Comparison of ENCODE assay signal across 8 cellular contexts in genomic region chrX:93673056-93673868, GRCh38. TPM values are rescaled to one million over a fixed set of nuclear protein-coding genes. Genes with fewer than 3 reads are reported as not detected.
DNase-seq lines count a peak whose midpoint lies in the region; ATAC-seq and TF ChIP-seq lines count a peak whose summit lies in the region.

TSS of gene NAP1L3 (minus strand) at chrX:93673578. CDS start at chrX:93673304, 274 bp downstream.

- no peaks in the 10 kb centered on the region for H3K36me3 ChIP-seq in OCI-LY7 (ENCODE audit: insufficient read depth, low read length)
- no peaks in the 10 kb centered on the region for H3K36me3 ChIP-seq in naive thymus-derived CD4-positive, alpha-beta T cell (ENCODE audit: control insufficient read depth in 2 of 3, insufficient read depth in 3 of 3, low read length in 3 of 3)

- no peak for TF ChIP-seq CTCF in OCI-LY7 (conservative IDR thresholded peaks at IDR 0.05; ENCODE audit: low read length)
- TF ChIP-seq CTCF in fibroblast of villous mesenchyme (IDR thresholded peaks at IDR 0.05; ENCODE audit: insufficient read depth, low read depth, low read length): no peak

- H3K9me3 Mint-ChIP-seq in naive thymus-derived CD4-positive, alpha-beta T cell: peaks cover 0 to 4% (median 0%) of the 10 kb centered on the region in 11 donors
- H3K9me3 Mint-ChIP-seq in stimulated activated effector memory CD8-positive, alpha-beta T cell treated with anti-CD3 and anti-CD28 coated beads, Interleukin-12 subunit alpha, Interleukin-12 subunit beta, amount 100 ng/mL, for 72 hours: no peaks in the 10 kb centered on the region

- H3K4me2 ChIP-seq in OCI-LY7 (ENCODE audit: low read length): peak within 1 kb of the TSS; percentile 12; the same call in 1 of the 2 replicates

- no peaks in the 10 kb centered on the region for H4K20me1 ChIP-seq in OCI-LY7 (ENCODE audit: insufficient read depth, low read length)

- H3K4me1 Mint-ChIP-seq in naive thymus-derived CD4-positive, alpha-beta T cell: peaks cover 6 to 30% (median 13%) of the 10 kb centered on the region in 7 donors
- no peaks in the 10 kb centered on the region for H3K4me1 Mint-ChIP-seq in stimulated activated effector memory CD8-positive, alpha-beta T cell treated with anti-CD3 and anti-CD28 coated beads, Interleukin-12 subunit alpha, Interleukin-12 subunit beta, amount 100 ng/mL, for 72 hours

- H3K4me1 ChIP-seq in OCI-LY7 (ENCODE audit: insufficient read depth, low read length, poor library complexity, severe bottlenecking): no peaks in the 10 kb centered on the region
- peaks cover 0 to 7% of the 10 kb centered on the region in 2 donors for H3K4me1 ChIP-seq in naive thymus-derived CD4-positive, alpha-beta T cell (ENCODE audit: control insufficient read depth in 2 of 2, insufficient read depth in 2 of 2, low read length in 2 of 2)

- H3K79me2 ChIP-seq in OCI-LY7 (ENCODE audit: insufficient read depth, low read depth, low read length): no peaks in the 10 kb centered on the region

- H3K27ac ChIP-seq in OCI-LY7 (ENCODE audit: low read depth, low read length, poor library complexity, severe bottlenecking): no peak within 1 kb of the TSS
- peak within 1 kb of the TSS; percentile 71 for H3K27ac ChIP-seq in naive thymus-derived CD4-positive, alpha-beta T cell (ENCODE audit: low read depth, low read length)

- no peaks in the 10 kb centered on the region for H3K9me3 ChIP-seq in OCI-LY7 (ENCODE audit: low read length)
- no peaks in the 10 kb centered on the region for H3K9me3 ChIP-seq in naive thymus-derived CD4-positive, alpha-beta T cell (ENCODE audit: control insufficient read depth in 2 of 3, low read length in 3 of 3)

- intact Hi-C loops in OCI-LY7 (cut with micrococcal nuclease; ENCODE audit: unreplicated experiment): no loop called here
- intact Hi-C loops in naive thymus-derived CD4-positive, alpha-beta T cell (cut with micrococcal nuclease): no loop called here

- H3K36me3 Mint-ChIP-seq in naive thymus-derived CD4-positive, alpha-beta T cell: no peaks in the 10 kb centered on the region
- no peaks in the 10 kb centered on the region for H3K36me3 Mint-ChIP-seq in stimulated activated effector memory CD8-positive, alpha-beta T cell treated with anti-CD3 and anti-CD28 coated beads, Interleukin-12 subunit alpha, Interleukin-12 subunit beta, amount 100 ng/mL, for 72 hours

- no peak within 1 kb of the TSS for H3K4me3 ChIP-seq in OCI-LY7 (ENCODE audit: low read depth, low read length, poor library complexity, severe bottlenecking)
- H3K4me3 ChIP-seq in fibroblast of villous mesenchyme (ENCODE audit: low read depth, low read length): peak within 1 kb of the TSS; percentile 52
- peak within 1 kb of the TSS; percentile 73 for H3K4me3 ChIP-seq in naive thymus-derived CD4-positive, alpha-beta T cell (ENCODE audit: low read length)

- peak within 1 kb of the TSS; percentile 85 to 97 (median 93) for H3K27ac Mint-ChIP-seq in naive thymus-derived CD4-positive, alpha-beta T cell
- peak within 1 kb of the TSS; percentile 68 for H3K27ac Mint-ChIP-seq in stimulated activated effector memory CD8-positive, alpha-beta T cell treated with anti-CD3 and anti-CD28 coated beads, Interleukin-12 subunit alpha, Interleukin-12 subunit beta, amount 100 ng/mL, for 72 hours

- CTCF ChIA-PET in OCI-LY7 (lab: Charles Lee; ENCODE audit: unreplicated experiment): no interaction called here
- CTCF ChIA-PET in naive thymus-derived CD4-positive, alpha-beta T cell (lab: Charles Lee): no interaction called here

- no TSS peak for BruUV-seq in OCI-LY7 (replicated peaks; lab: Mats Ljungman, UMichigan)

- DNase-seq in D341Med (ENCODE audit: low spot score): peak; percentile 77
- no peak for DNase-seq in OCI-LY7 (ENCODE audit: low spot score)
- peak; percentile 84 for DNase-seq in activated effector memory CD4-positive, alpha-beta T cell treated with anti-CD3 and anti-CD28 coated beads, Interleukin-2, amount 50 U/mL, for 16 hours
- peak; percentile 15 for DNase-seq in fibroblast of villous mesenchyme (ENCODE audit: low read depth)
- DNase-seq in naive thymus-derived CD4-positive, alpha-beta T cell: peak; percentile 22 to 71 (median 60)
- peak; percentile 9 to 55 for DNase-seq in stimulated activated effector memory CD8-positive, alpha-beta T cell treated with anti-CD3 and anti-CD28 coated beads, Interleukin-12 subunit alpha, Interleukin-12 subunit beta, amount 100 ng/mL, for 72 hours (ENCODE audit: low spot score in 2 of 2)

- H2AFZ ChIP-seq in OCI-LY7 (ENCODE audit: low read length): no peak within 1 kb of the TSS

- peak within 1 kb of the TSS; percentile 86 to 97 (median 94) for H3K4me3 Mint-ChIP-seq in naive thymus-derived CD4-positive, alpha-beta T cell
- peak within 1 kb of the TSS; percentile 77 for H3K4me3 Mint-ChIP-seq in stimulated activated effector memory CD8-positive, alpha-beta T cell treated with anti-CD3 and anti-CD28 coated beads, Interleukin-12 subunit alpha, Interleukin-12 subunit beta, amount 100 ng/mL, for 72 hours

- no peaks in the 10 kb centered on the region for H3K27me3 ChIP-seq in naive thymus-derived CD4-positive, alpha-beta T cell (ENCODE audit: control insufficient read depth in 2 of 2, insufficient read depth in 2 of 2, low read length in 2 of 2)

- POLR2A ChIA-PET in OCI-LY7 (lab: Charles Lee): no interaction called here
- POLR2A ChIA-PET in naive thymus-derived CD4-positive, alpha-beta T cell (lab: Charles Lee): interaction anchor here (0.6 kb wide), 1 partner anchor 32 kb away, joined by 6 read pairs; no protein-coding TSS in a partner anchor

- H3K27me3 Mint-ChIP-seq in naive thymus-derived CD4-positive, alpha-beta T cell: peaks cover 0 to 12% (median 0%) of the 10 kb centered on the region in 5 donors

- H3K9me2 ChIP-seq in OCI-LY7 (ENCODE audit: insufficient read depth, low read length): no peaks in the 10 kb centered on the region

- ATAC-seq in HG02763 (IDR thresholded peaks at IDR 0.05; ENCODE audit: unreplicated experiment) (peak; percentile 68), HG03097 (IDR thresholded peaks at IDR 0.05; ENCODE audit: low FRiP score, unreplicated experiment) (no peak)
- ATAC-seq in naive thymus-derived CD4-positive, alpha-beta T cell: peak; percentile 82
- peak; percentile 94 for ATAC-seq in stimulated activated effector memory CD8-positive, alpha-beta T cell treated with anti-CD3 and anti-CD28 coated beads, Interleukin-12 subunit alpha, Interleukin-12 subunit beta, amount 100 ng/mL, for 72 hours

RNA-seq across cellular contexts. Expression of gene NAP1L3, which starts in this region (rescaled TPM):
- total RNA-seq in OCI-LY7 (2014; rRNA removed; shearing (Covaris generic)): not detected in 2 replicates
- total RNA-seq in OCI-LY7 (2022): not detected in 2 replicates
- 5.5 and 9.1 TPM in 2 replicates for total RNA-seq in fibroblast of villous mesenchyme
- 10 to 100 TPM in 2 of 5 experiments, 1 to 10 TPM in 2, under 1 TPM in 1; 0.89 to 14.8 (median 7.2) TPM for total RNA-seq in naive thymus-derived CD4-positive, alpha-beta T cell
- 1 to 10 TPM; 4.4 to 7.6 TPM for polyA plus RNA-seq in naive thymus-derived CD4-positive, alpha-beta T cell
